ENCODE assay signal across 8 cellular contexts in the genomic region with DNA sequence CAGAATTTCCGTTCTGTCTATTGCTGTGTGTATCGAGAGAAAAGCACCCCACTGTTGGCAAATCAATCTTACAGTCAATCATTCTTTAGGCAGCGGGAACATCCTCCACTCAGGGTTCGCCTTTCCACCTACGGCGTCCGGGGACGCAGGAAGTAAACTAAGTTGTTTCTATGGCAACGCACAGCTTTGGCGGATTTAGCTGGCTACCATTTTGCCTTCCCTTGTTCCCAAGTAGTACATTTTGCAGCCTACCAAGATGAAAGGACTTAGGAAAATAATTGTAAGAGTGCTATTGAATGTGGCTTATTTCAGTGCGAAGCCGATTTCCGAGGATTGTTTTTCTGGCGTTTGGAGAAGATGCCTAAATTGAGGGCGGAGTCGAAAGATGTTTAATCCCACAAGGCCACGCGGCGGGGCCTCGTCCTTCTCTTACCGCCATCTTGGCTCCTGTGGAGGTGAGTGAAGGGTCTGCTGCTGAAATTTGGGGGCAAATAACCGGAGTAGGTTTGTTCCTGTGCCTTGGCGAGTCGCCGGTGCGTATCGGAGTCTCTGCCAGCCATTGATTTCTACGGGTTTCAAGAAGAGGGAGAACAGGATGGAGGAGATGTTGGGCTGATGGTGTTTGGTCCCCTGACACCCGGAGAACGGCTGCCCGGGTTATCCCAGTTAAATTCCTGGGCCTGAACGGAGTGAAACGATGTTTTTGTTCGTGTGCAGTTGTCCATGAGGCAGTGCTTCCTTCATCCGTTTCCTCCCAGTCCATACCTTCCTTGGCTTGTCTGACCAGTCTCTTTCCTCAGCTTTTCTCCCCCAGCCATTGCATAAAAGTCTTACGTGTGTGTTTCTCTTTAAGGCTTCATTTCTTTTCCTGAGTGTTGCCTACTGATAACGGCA. TPM values are rescaled to one million over a fixed set of nuclear protein-coding genes. Genes with fewer than 3 reads are reported as not detected.
DNase-seq lines count a peak whose midpoint lies in the region; ATAC-seq and TF ChIP-seq lines count a peak whose summit lies in the region.

RPL35A (plus strand) TSS at position 424 of the 894 bp plus-strand sequence. CDS start 778 bp downstream, outside the sequence.

- H3K4me3 ChIP-seq in osteoblast (ENCODE audit: insufficient read depth, low read length) (peak within 1 kb of the TSS; percentile 82), thoracic aorta (peak within 1 kb of the TSS; percentile 94)

- H3K9me3 ChIP-seq in osteoblast (ENCODE audit: low read depth, low read length) (no peaks in the 10 kb centered on the region), thoracic aorta (no peaks in the 10 kb centered on the region)

- POLR2A ChIA-PET in GM10248 (lab: Yijun Ruan, JAX) = interaction anchor here (0.5 to 0.6 kb wide), 2 partner anchors 8 to 30 kb away, joined by 3 to 4 read pairs; no protein-coding TSS in a partner anchor

- peaks cover 35% of the 10 kb centered on the region for H4K20me1 ChIP-seq in osteoblast (ENCODE audit: insufficient read depth, low read length)

- peaks cover 39% of the 10 kb centered on the region for H3K36me3 ChIP-seq in osteoblast (ENCODE audit: insufficient read depth, low read length)
- H3K36me3 ChIP-seq in thoracic aorta = peaks cover 34% of the 10 kb centered on the region

- TF ChIP-seq CTCF in GM10248 (IDR thresholded peaks at IDR 0.05; ENCODE audit: control extremely low read depth, extremely low read depth, low read depth, missing control alignments) (no peak), glutamatergic neuron (IDR thresholded peaks at IDR 0.05; ENCODE audit: partially characterized antibody, unreplicated experiment) (no peak), osteoblast (IDR thresholded peaks at IDR 0.05; ENCODE audit: extremely low read depth, low read depth, low read length) (no peak), thoracic aorta (IDR thresholded peaks at IDR 0.05) (no peak)

- no peaks in the 10 kb centered on the region for H3K27me3 Mint-ChIP-seq in activated naive CD8-positive, alpha-beta T cell
- peaks cover 10% of the 10 kb centered on the region for H3K27me3 Mint-ChIP-seq in glutamatergic neuron (ENCODE audit: unreplicated experiment)

- H3K27ac ChIP-seq in osteoblast (ENCODE audit: low read depth, low read length) (peak within 1 kb of the TSS; percentile 98), thoracic aorta (peak within 1 kb of the TSS; percentile 88 to 93)

- ATAC-seq in HG02623 (IDR thresholded peaks at IDR 0.05; ENCODE audit: unreplicated experiment) (peak; percentile 91), thoracic aorta (ENCODE audit: insufficient number of reproducible peaks, low FRiP score, low read depth) (peak; percentile 91)

- peaks cover 24% of the 10 kb centered on the region for H3K36me3 Mint-ChIP-seq in activated naive CD8-positive, alpha-beta T cell
- no peaks in the 10 kb centered on the region for H3K36me3 Mint-ChIP-seq in glutamatergic neuron (ENCODE audit: unreplicated experiment)

- CTCF ChIA-PET in GM10248 (lab: Yijun Ruan, JAX) = interaction anchor here (0.9 to 1.3 kb wide), 2 partner anchors 9 to 47 kb away, joined by 3 to 5 read pairs; a partner anchor contains a TSS

- H3K4me3 Mint-ChIP-seq in activated naive CD8-positive, alpha-beta T cell = peak within 1 kb of the TSS; percentile 99
- H3K4me3 Mint-ChIP-seq in glutamatergic neuron (ENCODE audit: unreplicated experiment) = peak within 1 kb of the TSS; percentile 99

- H2AFZ ChIP-seq in osteoblast (ENCODE audit: low read length) = peak within 1 kb of the TSS; percentile 89

- H3K4me1 ChIP-seq in osteoblast (ENCODE audit: insufficient read depth, low read length) (peaks cover 43% of the 10 kb centered on the region), thoracic aorta (ENCODE audit: control insufficient read depth in 1 of 2, low read depth in 2 of 2) (peaks cover 18 to 45% of the 10 kb centered on the region in 2 donors)

- H3K4me2 ChIP-seq in osteoblast (ENCODE audit: insufficient read depth, low read length) = peak within 1 kb of the TSS; percentile 87

- peaks cover 40% of the 10 kb centered on the region for H3K4me1 Mint-ChIP-seq in activated naive CD8-positive, alpha-beta T cell (ENCODE audit: low read depth)
- H3K4me1 Mint-ChIP-seq in glutamatergic neuron (ENCODE audit: low read depth, unreplicated experiment) = peaks cover 15% of the 10 kb centered on the region

- no peaks in the 10 kb centered on the region for H3K9me3 Mint-ChIP-seq in activated naive CD8-positive, alpha-beta T cell (ENCODE audit: low read depth)
- no peaks in the 10 kb centered on the region for H3K9me3 Mint-ChIP-seq in glutamatergic neuron (ENCODE audit: unreplicated experiment)

- DNase-seq in GM10248 (ENCODE audit: extremely low spot score) = peak; percentile 89
- peak; percentile 99 for DNase-seq in NCI-H1105 (lab: John Stamatoyannopoulos, UW)
- peak; percentile 93 for DNase-seq in SKM-1 treated with dmso at 0.1 percent for 144 hours (lab: John Stamatoyannopoulos, UW; ENCODE audit: unreplicated experiment)
- DNase-seq in glutamatergic neuron = peak; percentile 78
- peak; percentile 89 for DNase-seq in osteoblast (ENCODE audit: insufficient read length, low spot score, missing footprints)
- peak; percentile 48 for DNase-seq in thoracic aorta (ENCODE audit: low spot score)

- H3K27ac Mint-ChIP-seq in activated naive CD8-positive, alpha-beta T cell = peak within 1 kb of the TSS; percentile 100
- peak within 1 kb of the TSS; percentile 96 for H3K27ac Mint-ChIP-seq in glutamatergic neuron (ENCODE audit: unreplicated experiment)

- H3K79me2 ChIP-seq in osteoblast (ENCODE audit: insufficient read depth, low read length) = peaks cover 48% of the 10 kb centered on the region

- H3K27me3 ChIP-seq in osteoblast (ENCODE audit: insufficient read depth, low read length) (no peaks in the 10 kb centered on the region), thoracic aorta (replicated peaks; ENCODE audit: insufficient read depth) (no peaks in the 10 kb centered on the region)

RNA-seq across cellular contexts. Expression of gene RPL35A, which starts in this region (rescaled TPM):
- total RNA-seq in glutamatergic neuron (ENCODE audit: unreplicated experiment) (728 TPM), osteoblast (373 and 450 TPM in 2 replicates), thoracic aorta (100 to 1,000 TPM; 277 to 520 TPM)

Comparison
In these comparisons a context has a peak if more than half of its experiments do, and no peak if none do; other contexts are left out.
1. Peak in every context shown above with its lines: DNase-seq, ATAC-seq, H3K4me3 ChIP-seq and H3K27ac ChIP-seq.
2. DNase-seq: peak in every context shown above with its lines; median percentile 99 in NCI-H1105; 93 in SKM-1 treated with dmso at 0.1 percent for 144 hours; 89 in GM10248; 89 in osteoblast; 78 in glutamatergic neuron; 48 in thoracic aorta.